Comparison of ENCODE assay signal across 20 cellular contexts in genomic region chr6:281469-282103, GRCh38.
"Had no signal": no experiment of that assay in that cellular context is flagged by ENCODE, and none has a peak within 500 bp of the region (broad histone marks: within the 10 kb centered on the region; RNA-seq: fewer than 3 reads in every experiment).

No MANE protein-coding gene starts in this region.

- H3K27ac ChIP-seq: left ventricle myocardium inferior, parathyroid adenoma, right atrium auricular region, skin epidermis, stomach, testis, thyroid gland, transverse colon, upper lobe of right lung had no signal

- H3K27me3 ChIP-seq: right atrium auricular region, testis, transverse colon, upper lobe of right lung had no signal

- H3K4me1 ChIP-seq: left ventricle myocardium inferior, parathyroid adenoma, right atrium auricular region, stomach, testis, thyroid gland, transverse colon, upper lobe of right lung had no signal

- H3K9ac ChIP-seq: parathyroid adenoma had no signal

- H3K79me2 ChIP-seq: parathyroid adenoma had no signal

- H3K9me3 ChIP-seq: left ventricle myocardium inferior, right atrium auricular region, stomach, testis, thyroid gland, transverse colon, upper lobe of right lung had no signal

- H3K4me3 ChIP-seq: left ventricle myocardium inferior, right atrium auricular region, skin epidermis, stomach, testis, thyroid gland, transverse colon, upper lobe of right lung had no signal

- DNase-seq: hippocampal formation; immature natural killer cell; left ventricle myocardium inferior; naive thymus-derived CD8-positive, alpha-beta T cell; nucleus accumbens; stimulated activated CD4-positive, alpha-beta T cell treated with anti-CD3 and anti-CD28 coated beads, Interleukin-12 subunit alpha, Interleukin-12 subunit beta, amount 100 ng/mL, for 4 hours; stimulated activated CD4-positive, alpha-beta T cell treated with anti-CD3 and anti-CD28 coated beads, Interleukin-15, amount 100 ng/mL, for 24 hours; stimulated activated CD4-positive, alpha-beta T cell treated with anti-CD3 and anti-CD28 coated beads, Interleukin-2, amount 100 ng/mL, for 24 hours; stimulated activated CD4-positive, alpha-beta T cell treated with anti-CD3 and anti-CD28 coated beads, Interleukin-4, amount 100 ng/mL, for 1 hour; stimulated activated naive B cell treated with anti-CD40 and anti-IgM and Interleukin-4, amounts not matched to agents 10 μg/mL and 1 μg/mL and 100 μg/mL, for 72 hours; stimulated activated naive CD8-positive, alpha-beta T cell treated with anti-CD3 and anti-CD28 coated beads, Interleukin-15, Interleukin-2, amounts not matched to agents 100 U/mL and 50 U/mL, for 24 hours; stomach; testis; thyroid gland; transverse colon; upper lobe of right lung had no signal

- ATAC-seq: naive thymus-derived CD8-positive, alpha-beta T cell; sciatic nerve; stimulated activated naive B cell treated with anti-CD40 and anti-IgM and Interleukin-4, amounts not matched to agents 10 μg/mL and 1 μg/mL and 100 μg/mL, for 72 hours; stimulated activated naive CD8-positive, alpha-beta T cell treated with anti-CD3 and anti-CD28 coated beads, Interleukin-15, Interleukin-2, amounts not matched to agents 100 U/mL and 50 U/mL, for 24 hours; upper lobe of right lung had no signal

- H3K36me3 ChIP-seq: left ventricle myocardium inferior, right atrium auricular region, stomach, thyroid gland, transverse colon, upper lobe of right lung had no signal
